In genomic region chr2:47214385-47214784, GRCh38 we compare ENCODE assay signal across 3 cellular contexts.
TF ChIP-seq lines count a peak whose summit lies in the region.

No MANE protein-coding gene starts in this region.

TF ChIP-seq in HepG2, 621 proteins besides CTCF, POLR2A, EP300 and RAD21:
- TF ChIP-seq HES4 (CRISPR knock-in tag; IDR thresholded peaks at IDR 0.05; ENCODE audit: borderline replicate concordance) (no peak), ZNF629 (CRISPR knock-in tag; conservative IDR thresholded peaks at IDR 0.05) (peak; percentile 36), ZBTB10 (CRISPR knock-in tag; IDR thresholded peaks at IDR 0.05; ENCODE audit: borderline replicate concordance) (no peak), ZNF670 (CRISPR knock-in tag; IDR thresholded peaks at IDR 0.05; ENCODE audit: borderline replicate concordance) (no peak)

TF ChIP-seq in WTC11, 78 proteins besides CTCF, POLR2A, EP300 and RAD21:
- TF ChIP-seq ARID4B (CRISPR knock-in tag; IDR thresholded peaks at IDR 0.05; ENCODE audit: borderline replicate concordance) (no peak), E2F4 (CRISPR knock-in tag; IDR thresholded peaks at IDR 0.05; ENCODE audit: borderline replicate concordance, low read depth) (no peak), ZNF232 (CRISPR knock-in tag; IDR thresholded peaks at IDR 0.05) (no peak), SMAD3 (CRISPR knock-in tag; IDR thresholded peaks at IDR 0.05; ENCODE audit: borderline replicate concordance) (no peak), SMAD4 (CRISPR knock-in tag; IDR thresholded peaks at IDR 0.05) (no peak), SOX15 (CRISPR knock-in tag; IDR thresholded peaks at IDR 0.05) (no peak), IRF2 (CRISPR knock-in tag; IDR thresholded peaks at IDR 0.05; ENCODE audit: borderline replicate concordance, low read depth) (no peak), ZNF416 (CRISPR knock-in tag; IDR thresholded peaks at IDR 0.05) (no peak), ZNF138 (CRISPR knock-in tag; conservative IDR thresholded peaks at IDR 0.05) (no peak), FOXK1 (CRISPR knock-in tag; IDR thresholded peaks at IDR 0.05) (no peak), FOXJ3 (CRISPR knock-in tag; IDR thresholded peaks at IDR 0.05; ENCODE audit: borderline replicate concordance) (no peak), ZNF263 (CRISPR knock-in tag; IDR thresholded peaks at IDR 0.05; ENCODE audit: low read depth) (no peak), CREB1 (CRISPR knock-in tag; IDR thresholded peaks at IDR 0.05) (no peak)
- TF ChIP-seq, protein P1, sequence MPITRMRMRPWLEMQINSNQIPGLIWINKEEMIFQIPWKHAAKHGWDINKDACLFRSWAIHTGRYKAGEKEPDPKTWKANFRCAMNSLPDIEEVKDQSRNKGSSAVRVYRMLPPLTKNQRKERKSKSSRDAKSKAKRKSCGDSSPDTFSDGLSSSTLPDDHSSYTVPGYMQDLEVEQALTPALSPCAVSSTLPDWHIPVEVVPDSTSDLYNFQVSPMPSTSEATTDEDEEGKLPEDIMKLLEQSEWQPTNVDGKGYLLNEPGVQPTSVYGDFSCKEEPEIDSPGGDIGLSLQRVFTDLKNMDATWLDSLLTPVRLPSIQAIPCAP (CRISPR knock-in tag; IDR thresholded peaks at IDR 0.05), result no peak
- TF ChIP-seq, protein P2, sequence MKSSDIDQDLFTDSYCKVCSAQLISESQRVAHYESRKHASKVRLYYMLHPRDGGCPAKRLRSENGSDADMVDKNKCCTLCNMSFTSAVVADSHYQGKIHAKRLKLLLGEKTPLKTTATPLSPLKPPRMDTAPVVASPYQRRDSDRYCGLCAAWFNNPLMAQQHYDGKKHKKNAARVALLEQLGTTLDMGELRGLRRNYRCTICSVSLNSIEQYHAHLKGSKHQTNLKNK (CRISPR knock-in tag; IDR thresholded peaks at IDR 0.05), result no peak

TF ChIP-seq in H1, 55 proteins besides CTCF, POLR2A, EP300 and RAD21:
- TF ChIP-seq NRF1 (IDR thresholded peaks at IDR 0.05; ENCODE audit: low read depth, low read length), result no peak
- TF ChIP-seq BRCA1 (IDR thresholded peaks at IDR 0.05; ENCODE audit: low read depth, low read length), result no peak
- no peak for TF ChIP-seq GABPA (IDR thresholded peaks at IDR 0.05; ENCODE audit: borderline replicate concordance, insufficient read depth, low read length)
- no peak for TF ChIP-seq ASH2L (IDR thresholded peaks at IDR 0.05; ENCODE audit: low read length)
- no peak for TF ChIP-seq SRF (IDR thresholded peaks at IDR 0.05; ENCODE audit: low read depth, low read length)
